Comparison of ENCODE assay signal across 8 cellular contexts in the genomic region with DNA sequence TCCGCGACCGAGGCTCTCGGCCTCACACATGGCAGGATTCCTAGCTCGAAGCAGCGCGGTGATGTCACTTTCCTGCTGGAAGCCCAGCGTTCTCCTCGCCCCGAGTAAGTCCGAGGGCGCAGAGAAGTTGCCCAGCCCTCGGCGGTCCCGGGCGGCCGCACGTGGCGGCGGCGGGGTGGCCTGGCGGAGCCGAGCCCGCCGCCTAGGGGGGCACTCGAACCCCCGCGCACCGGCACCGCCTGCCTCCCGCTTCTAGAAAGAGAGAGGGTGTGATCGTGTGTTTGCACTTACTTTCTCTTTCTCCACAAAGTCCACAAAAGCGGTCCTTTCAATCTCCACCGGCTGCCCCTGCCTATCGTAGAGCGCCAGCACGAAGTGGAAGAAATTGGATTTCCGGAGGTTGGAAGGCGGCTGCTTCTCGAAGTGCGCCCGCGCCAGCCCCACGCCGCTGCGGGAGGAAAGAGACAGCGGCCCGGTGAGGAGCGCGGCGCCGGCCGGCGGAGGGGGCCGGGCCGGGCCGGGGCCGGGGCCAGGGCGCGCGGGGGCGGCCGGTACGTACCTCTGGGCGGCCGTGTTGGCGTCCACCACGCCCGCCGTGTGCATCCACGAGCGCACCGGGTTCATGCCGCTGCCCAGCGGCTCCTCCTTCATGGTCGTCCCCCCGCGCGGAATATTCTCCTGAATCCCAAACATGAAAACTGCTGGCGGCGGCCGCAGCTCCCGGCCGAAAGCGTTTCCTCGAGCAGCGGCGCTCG. TPM values are rescaled to one million over a fixed set of nuclear protein-coding genes. Genes with fewer than 3 reads are reported as not detected.
DNase-seq lines count a peak whose midpoint lies in the region; ATAC-seq and TF ChIP-seq lines count a peak whose summit lies in the region.

No MANE protein-coding gene starts in this region.

- no peak for ATAC-seq in activated naive CD8-positive, alpha-beta T cell treated with anti-CD3 and anti-CD28 coated beads, Interleukin-2, amount 50 U/mL, for 24 hours
- ATAC-seq in thoracic aorta (ENCODE audit: insufficient number of reproducible peaks, low FRiP score, low read depth) (no peak), GM19452 (IDR thresholded peaks at IDR 0.05; ENCODE audit: unreplicated experiment) (no peak)

- H3K36me3 Mint-ChIP-seq in activated naive CD8-positive, alpha-beta T cell treated with anti-CD3 and anti-CD28 coated beads, Interleukin-2, amount 50 U/mL, for 24 hours (ENCODE audit: low read depth): peaks cover 3% of the 10 kb centered on the region

- peaks cover 37% of the 10 kb centered on the region for H3K4me1 Mint-ChIP-seq in activated naive CD8-positive, alpha-beta T cell treated with anti-CD3 and anti-CD28 coated beads, Interleukin-2, amount 50 U/mL, for 24 hours

- H3K4me1 ChIP-seq in thoracic aorta (ENCODE audit: control insufficient read depth in 1 of 2, low read depth in 2 of 2): peaks cover 19 to 51% of the 10 kb centered on the region in 2 donors

- H3K4me3 ChIP-seq in thoracic aorta: peak overlapping the region; percentile 77

- peak; percentile 27 for DNase-seq in activated T-cell treated with anti-CD3 and anti-CD28 coated beads, Interleukin-2, amount 50 U/mL, for 1 hour
- no peak for DNase-seq in activated T-cell treated with anti-CD3 and anti-CD28 coated beads for 4 hours
- DNase-seq in activated naive CD8-positive, alpha-beta T cell treated with anti-CD3 and anti-CD28 coated beads, Interleukin-2, amount 50 U/mL, for 24 hours: no peak
- peak; percentile 81 for DNase-seq in islet precursor cell
- no peak for DNase-seq in thoracic aorta (ENCODE audit: low spot score)
- no peak for DNase-seq in DMS153 treated with DMSO at 0.1 percent for 48 hours (lab: John Stamatoyannopoulos, UW; ENCODE audit: unreplicated experiment)
- DNase-seq in MV-4-11 (lab: John Stamatoyannopoulos, UW): no peak

- no peak for TF ChIP-seq CTCF in thoracic aorta (IDR thresholded peaks at IDR 0.05)

- peak overlapping the region; percentile 54 for H3K27ac Mint-ChIP-seq in activated naive CD8-positive, alpha-beta T cell treated with anti-CD3 and anti-CD28 coated beads, Interleukin-2, amount 50 U/mL, for 24 hours

- peak overlapping the region; percentile 67 for H3K4me3 Mint-ChIP-seq in activated naive CD8-positive, alpha-beta T cell treated with anti-CD3 and anti-CD28 coated beads, Interleukin-2, amount 50 U/mL, for 24 hours

- no peaks in the 10 kb centered on the region for H3K36me3 ChIP-seq in thoracic aorta

- peaks cover 62% of the 10 kb centered on the region for H3K27me3 Mint-ChIP-seq in activated naive CD8-positive, alpha-beta T cell treated with anti-CD3 and anti-CD28 coated beads, Interleukin-2, amount 50 U/mL, for 24 hours

- H3K27me3 ChIP-seq in thoracic aorta (replicated peaks; ENCODE audit: insufficient read depth): peaks cover 29% of the 10 kb centered on the region

- no peaks in the 10 kb centered on the region for H3K9me3 ChIP-seq in thoracic aorta

- H3K9me3 Mint-ChIP-seq in activated naive CD8-positive, alpha-beta T cell treated with anti-CD3 and anti-CD28 coated beads, Interleukin-2, amount 50 U/mL, for 24 hours: no peaks in the 10 kb centered on the region

- no peak overlapping the region for H3K27ac ChIP-seq in thoracic aorta

RNA-seq across cellular contexts. Expression of a gene that starts 0.8 kb away (rescaled TPM):
- total RNA-seq in thoracic aorta: 1 to 10 TPM; 3.6 to 4.6 TPM

Comparison
In these comparisons a context has a peak if more than half of its experiments do, and no peak if none do; other contexts are left out.
1. DNase-seq: peak in activated T-cell treated with anti-CD3 and anti-CD28 coated beads, Interleukin-2, amount 50 U/mL, for 1 hour (single experiment) and islet precursor cell (single experiment); none in activated T-cell treated with anti-CD3 and anti-CD28 coated beads for 4 hours (single experiment), activated naive CD8-positive, alpha-beta T cell treated with anti-CD3 and anti-CD28 coated beads, Interleukin-2, amount 50 U/mL, for 24 hours (single experiment), thoracic aorta (single experiment), DMS153 treated with DMSO at 0.1 percent for 48 hours (single experiment) and MV-4-11 (single experiment).